8 cellular contexts compared by ENCODE assay signal in genomic region chr9:214488-215448, GRCh38. TPM values are rescaled to one million over a fixed set of nuclear protein-coding genes. Genes with fewer than 3 reads are reported as not detected.
DNase-seq lines count a peak whose midpoint lies in the region; ATAC-seq and TF ChIP-seq lines count a peak whose summit lies in the region.

Gene DOCK8 (plus strand): TSS chr9:214865. CDS start chr9:214977, 112 bp downstream.

- peaks cover 44% of the 10 kb centered on the region for H3K27me3 Mint-ChIP-seq in neural crest cell (ENCODE audit: low read depth)

- no peak within 1 kb of the TSS for H3K27ac Mint-ChIP-seq in neural crest cell (ENCODE audit: unreplicated experiment)

- peak within 1 kb of the TSS; percentile 89 to 92 (median 89) for H3K27ac ChIP-seq in esophagus squamous epithelium

- TF ChIP-seq CTCF in esophagus squamous epithelium (IDR thresholded peaks at IDR 0.05) (peak in 5 of 6 experiments; percentile 30 to 53 (median 39)), neural crest cell (conservative IDR thresholded peaks at IDR 0.05) (peak; percentile 58)

- TF ChIP-seq POLR2A in esophagus squamous epithelium (IDR thresholded peaks at IDR 0.05) = peak in 2 of 4 donors; percentile 37 to 67

- H3K9me3 Mint-ChIP-seq in neural crest cell = no peaks in the 10 kb centered on the region

- H3K36me3 ChIP-seq in esophagus squamous epithelium = no peaks in the 10 kb centered on the region

- H3K4me1 ChIP-seq in esophagus squamous epithelium = peaks cover 7 to 45% (median 14%) of the 10 kb centered on the region in 3 donors

- 0% methylated on average over 4 to 16 of the region's 116 CpGs for WGBS in esophagus squamous epithelium, 2 donors

- peaks cover 0 to 11% (median 0%) of the 10 kb centered on the region in 4 donors for H3K27me3 ChIP-seq in esophagus squamous epithelium

- H3K4me3 ChIP-seq in esophagus squamous epithelium = peak within 1 kb of the TSS; percentile 66 to 88 (median 70)

- peak; percentile 27 for DNase-seq in NCI-H510A (lab: John Stamatoyannopoulos, UW)
- peak; percentile 80 for DNase-seq in activated CD8-positive, alpha-beta memory T cell treated with anti-CD3 and anti-CD28 coated beads, Interleukin-2, amount 50 U/mL, for 48 hours
- peak; percentile 46 for DNase-seq in esophagus squamous epithelium (lab: John Stamatoyannopoulos, UW)
- DNase-seq in neural crest cell (ENCODE audit: low read depth, low spot score) = peak; percentile 47
- peak; percentile 1 for DNase-seq in superior temporal gyrus (ENCODE audit: extremely low spot score)
- DNase-seq in cortex of kidney (lab: John Stamatoyannopoulos, UW) = no peak

- ATAC-seq in GM18511 (IDR thresholded peaks at IDR 0.05; ENCODE audit: unreplicated experiment) (peak; percentile 87), HG02840 (IDR thresholded peaks at IDR 0.05; ENCODE audit: low FRiP score, unreplicated experiment) (peak; percentile 85)

- H3K36me3 Mint-ChIP-seq in neural crest cell (ENCODE audit: low read depth) = no peaks in the 10 kb centered on the region

- peak within 1 kb of the TSS; percentile 74 for H3K4me3 Mint-ChIP-seq in neural crest cell

- intact Hi-C loops in esophagus squamous epithelium (cut with DNase I) = loop anchor here (10.0 kb wide), 1 partner anchor 90 kb away; no protein-coding TSS in a partner anchor

- H3K4me1 Mint-ChIP-seq in neural crest cell = no peaks in the 10 kb centered on the region

- H3K9me3 ChIP-seq in esophagus squamous epithelium = no peaks in the 10 kb centered on the region

RNA-seq across cellular contexts. Expression of gene DOCK8, which starts in this region (rescaled TPM):
- total RNA-seq in esophagus squamous epithelium (10 to 100 TPM in 3 of 4 donors, 1 to 10 TPM in 1; 6.9 to 21.6 (median 15.2) TPM), neural crest cell (0.58 and 0.68 TPM in 2 replicates)

Comparison
In these comparisons a context has a peak if more than half of its experiments do, and no peak if none do; other contexts are left out.
1. Peak in DNase-seq in neural crest cell; RNA of the gene not detected or under 1 TPM.